1 cellular context compared by ENCODE assay signal in genomic region chr1:109099871-109100757, GRCh38.
TF ChIP-seq lines count a peak whose summit lies in the region.

No MANE protein-coding gene starts in this region.

TF ChIP-seq in K562, 482 proteins besides CTCF, POLR2A, EP300 and RAD21 (continued from another document and continues in another):
- peak; percentile 99 for TF ChIP-seq ZNF609 (CRISPR knock-in tag; IDR thresholded peaks at IDR 0.05; ENCODE audit: borderline replicate concordance)
- TF ChIP-seq MAFF (IDR thresholded peaks at IDR 0.05; ENCODE audit: low read length) = no peak
- 0 out of 2 replicates have a peak, but pooled peaks have one; percentile 18 for TF ChIP-seq PREB (CRISPR knock-in tag; IDR thresholded peaks at IDR 0.05)
- TF ChIP-seq ID3 (CRISPR knock-in tag; IDR thresholded peaks at IDR 0.05) = no peak
- peak; percentile 86; the same call in 1 of the 2 replicates for TF ChIP-seq ID3 (tag; IDR thresholded peaks at IDR 0.05)
- peak; percentile 70 for TF ChIP-seq ARID1B (IDR thresholded peaks at IDR 0.05)
- TF ChIP-seq ZBTB12 (CRISPR knock-in tag; IDR thresholded peaks at IDR 0.05) = no peak
- peak; percentile 95 for TF ChIP-seq CTCFL (IDR thresholded peaks at IDR 0.05; ENCODE audit: borderline replicate concordance, insufficient read depth, low read depth, low read length, poor library complexity, severe bottlenecking)
- peak; percentile 92 for TF ChIP-seq THAP7 (CRISPR knock-in tag; IDR thresholded peaks at IDR 0.05)
- TF ChIP-seq U2AF1 (optimal IDR thresholded peaks at IDR 0.05; ENCODE audit: low read depth, low read length) = peak; percentile 93
- peak; percentile 99 for TF ChIP-seq MAZ (CRISPR knock-in tag; conservative IDR thresholded peaks at IDR 0.05 in 1 of 2, IDR thresholded peaks at IDR 0.05 in 1 of 2)
- TF ChIP-seq ARID3A (IDR thresholded peaks at IDR 0.05; ENCODE audit: borderline replicate concordance, low read depth, low read length) = no peak; the same call in 1 of the 2 replicates
- TF ChIP-seq NR1H2 (CRISPR knock-in tag; IDR thresholded peaks at IDR 0.05) = no peak
- no peak for TF ChIP-seq JUNB (CRISPR knock-in tag; conservative IDR thresholded peaks at IDR 0.05)
- TF ChIP-seq ZNF197 (CRISPR knock-in tag; IDR thresholded peaks at IDR 0.05; ENCODE audit: low read depth) = no peak
- no peak for TF ChIP-seq ZNF778 (CRISPR knock-in tag; IDR thresholded peaks at IDR 0.05)
- TF ChIP-seq ZNF449 (CRISPR knock-in tag; IDR thresholded peaks at IDR 0.05) = no peak
- TF ChIP-seq RCOR1 (IDR thresholded peaks at IDR 0.05; ENCODE audit: borderline replicate concordance in 1 of 2, low read depth in 2 of 2, low read length in 2 of 2) = peak; percentile 35 to 90; a peak in 3 of 4 replicates
- TF ChIP-seq DIDO1 (tag; IDR thresholded peaks at IDR 0.05; ENCODE audit: low read depth) = peak; percentile 81
- no peak for TF ChIP-seq CBX2 (IDR thresholded peaks at IDR 0.05; ENCODE audit: insufficient read depth, low read length, poor library complexity, severe bottlenecking)
- TF ChIP-seq NCOA1 (IDR thresholded peaks at IDR 0.05; ENCODE audit: low read depth) = 0 out of 2 replicates have a peak, but pooled peaks have one; percentile 61
- TF ChIP-seq ZNF445 (CRISPR knock-in tag; IDR thresholded peaks at IDR 0.05; ENCODE audit: low read depth) = peak; percentile 17
- peak; percentile 65 for TF ChIP-seq BRD9 (IDR thresholded peaks at IDR 0.05; ENCODE audit: low read depth, partially characterized antibody)
- TF ChIP-seq SMARCA5 (IDR thresholded peaks at IDR 0.05) = 0 out of 2 replicates have a peak, but pooled peaks have one; percentile 17
- TF ChIP-seq RNF219 (CRISPR knock-in tag; IDR thresholded peaks at IDR 0.05) = peak; percentile 69; the same call in 1 of the 2 replicates
- TF ChIP-seq ESRRB (CRISPR knock-in tag; IDR thresholded peaks at IDR 0.05; ENCODE audit: borderline replicate concordance) = peak; percentile 73; the same call in 1 of the 2 replicates
- TF ChIP-seq NR2C1 (IDR thresholded peaks at IDR 0.05) = peak; percentile 48; the same call in 1 of the 2 replicates
- peak; percentile 34 for TF ChIP-seq NR2C1 (tag; IDR thresholded peaks at IDR 0.05)
- peak; percentile 77; the same call in 1 of the 2 replicates for TF ChIP-seq ZC3H4 (CRISPR knock-in tag; IDR thresholded peaks at IDR 0.05; ENCODE audit: borderline replicate concordance)
- no peak for TF ChIP-seq IRF9 (tag; IDR thresholded peaks at IDR 0.05)
- peak; percentile 98 for TF ChIP-seq ZNF384 (IDR thresholded peaks at IDR 0.05; ENCODE audit: low read depth, low read length)
- no peak for TF ChIP-seq FOS (IDR thresholded peaks at IDR 0.05; ENCODE audit: extremely low read depth, insufficient read length)
- peak; percentile 94 for TF ChIP-seq RHOXF2B (CRISPR knock-in tag; conservative IDR thresholded peaks at IDR 0.05)
- peak in 1 of 2 experiments; percentile 93; a peak in 2 of 4 replicates for TF ChIP-seq ZNF639 (CRISPR knock-in tag; conservative IDR thresholded peaks at IDR 0.05 in 1 of 2, IDR thresholded peaks at IDR 0.05 in 1 of 2)
- peak in 1 of 2 experiments; percentile 87; a peak in 2 of 4 replicates for TF ChIP-seq HDAC1 (IDR thresholded peaks at IDR 0.05)
- TF ChIP-seq MNT (conservative IDR thresholded peaks at IDR 0.05) = peak; percentile 95 to 96
- peak; percentile 86; the same call in 1 of the 2 replicates for TF ChIP-seq HIVEP1 (CRISPR knock-in tag; IDR thresholded peaks at IDR 0.05)
- no peak for TF ChIP-seq SRSF9 (IDR thresholded peaks at IDR 0.05; ENCODE audit: borderline replicate concordance, low read depth, low read length)
